ENCODE assay signal across 1 cellular context in genomic region chr9:136646827-136647711, GRCh38.
TF ChIP-seq lines count a peak whose summit lies in the region.

No MANE protein-coding gene starts in this region.

TF ChIP-seq in HepG2, 621 proteins besides CTCF, POLR2A, EP300 and RAD21:
- TF ChIP-seq HHEX (CRISPR knock-in tag; IDR thresholded peaks at IDR 0.05), result no peak
- no peak for TF ChIP-seq ELK4 (CRISPR knock-in tag; IDR thresholded peaks at IDR 0.05; ENCODE audit: borderline replicate concordance)
- TF ChIP-seq ATM (IDR thresholded peaks at IDR 0.05; ENCODE audit: borderline replicate concordance), result no peak
- no peak for TF ChIP-seq ZNF235 (CRISPR knock-in tag; IDR thresholded peaks at IDR 0.05; ENCODE audit: borderline replicate concordance)
- no peak for TF ChIP-seq ZUFSP (CRISPR knock-in tag; IDR thresholded peaks at IDR 0.05; ENCODE audit: borderline replicate concordance)
- no peak for TF ChIP-seq ZNF841 (CRISPR knock-in tag; IDR thresholded peaks at IDR 0.05; ENCODE audit: borderline replicate concordance)
- peak; percentile 74; the same call in 1 of the 2 replicates for TF ChIP-seq HNRNPL (IDR thresholded peaks at IDR 0.05; ENCODE audit: low read depth, low read length)
- TF ChIP-seq ARID2 (CRISPR knock-in tag; IDR thresholded peaks at IDR 0.05; ENCODE audit: borderline replicate concordance), result no peak
- TF ChIP-seq NKX3-1 (CRISPR knock-in tag; IDR thresholded peaks at IDR 0.05), result no peak
- no peak for TF ChIP-seq NFKB2 (CRISPR knock-in tag; IDR thresholded peaks at IDR 0.05; ENCODE audit: borderline replicate concordance)
- peak; percentile 6 for TF ChIP-seq SRSF1 (optimal IDR thresholded peaks at IDR 0.05; ENCODE audit: low read depth, low read length)
- TF ChIP-seq ZBTB25 (CRISPR knock-in tag; IDR thresholded peaks at IDR 0.05), result no peak
- no peak for TF ChIP-seq ZNF552 (CRISPR knock-in tag; IDR thresholded peaks at IDR 0.05; ENCODE audit: borderline replicate concordance)
- no peak for TF ChIP-seq KMT2A (CRISPR knock-in tag; IDR thresholded peaks at IDR 0.05)
- no peak for TF ChIP-seq NCOA2 (CRISPR knock-in tag; IDR thresholded peaks at IDR 0.05)
- no peak for TF ChIP-seq HBP1 (CRISPR knock-in tag; IDR thresholded peaks at IDR 0.05; ENCODE audit: low read depth)
- 0 out of 2 replicates have a peak, but pooled peaks have one; percentile 21 for TF ChIP-seq SP2 (CRISPR knock-in tag; IDR thresholded peaks at IDR 0.05)
